Comparison of ENCODE assay signal across 14 cellular contexts in the genomic region with DNA sequence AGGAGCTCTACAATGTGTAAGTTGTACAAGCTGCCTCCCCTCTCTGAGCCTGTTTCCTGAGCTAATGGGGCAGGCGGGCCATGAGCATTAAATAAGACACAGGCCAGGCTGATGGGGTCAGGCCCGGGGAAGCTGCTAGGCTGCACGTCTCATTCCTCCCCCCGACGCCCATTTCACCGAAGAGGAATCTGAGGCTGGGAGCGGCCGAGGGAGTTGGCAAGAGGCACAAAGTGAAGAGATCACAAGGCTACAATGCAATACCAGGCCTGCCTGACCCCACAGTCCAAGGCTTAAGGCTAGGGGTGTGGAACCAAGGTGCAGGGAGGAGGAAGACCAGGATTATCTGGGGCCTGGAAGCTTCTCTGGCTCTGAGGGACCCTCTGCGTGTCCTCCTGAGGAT.
DNase-seq lines count a peak whose midpoint lies in the region; ATAC-seq and TF ChIP-seq lines count a peak whose summit lies in the region.
"Had no signal": no experiment of that assay in that cellular context is flagged by ENCODE, and none has a peak within 500 bp of the region (broad histone marks: within the 10 kb centered on the region; RNA-seq: fewer than 3 reads in every experiment).

No MANE protein-coding gene starts in this region.

- no peak for TF ChIP-seq CTCF in cardiac fibroblast (IDR thresholded peaks at IDR 0.05; ENCODE audit: low read depth, low read length)

- no peak overlapping the region for H3K4me3 ChIP-seq in cardiac fibroblast (replicated peaks in 1 of 2; ENCODE audit: low read depth in 2 of 2, low read length in 2 of 2)
- no peak overlapping the region for H3K4me3 ChIP-seq in subcutaneous abdominal adipose tissue (ENCODE audit: low read depth in 1 of 5, low read length in 5 of 5)
- H3K4me3 ChIP-seq: ovary had no signal

- H3K9ac ChIP-seq in subcutaneous abdominal adipose tissue (ENCODE audit: low read length in 5 of 5), result peak overlapping the region in 3 of 5 donors; percentile 14 to 55 (median 48)

- DNase-seq in GM03348 (ENCODE audit: low spot score) (peak; percentile 68), cardiac fibroblast (ENCODE audit: low read depth in 2 of 2) (peak; percentile 49 to 52), iris pigment epithelial cell (ENCODE audit: low read depth) (peak; percentile 70)
- DNase-seq: activated CD4-positive, alpha-beta T cell treated with anti-CD3 and anti-CD28 coated beads for 1 hour; NCI-H1105 treated with DMSO at 0.1 percent for 48 hours; NCI-H2227 treated with DMSO at 0.1 percent for 48 hours; ovary had no signal

- peak overlapping the region; percentile 81 for H3K27ac ChIP-seq in subcutaneous abdominal adipose tissue (ENCODE audit: low read depth, low read length)
- H3K27ac ChIP-seq: ovary had no signal

- ATAC-seq in GM18502 (IDR thresholded peaks at IDR 0.05; ENCODE audit: poor library complexity, unreplicated experiment), result no peak
- no peak for ATAC-seq in GM18519 (IDR thresholded peaks at IDR 0.05; ENCODE audit: low FRiP score, unreplicated experiment)
- ATAC-seq in HG02571 (IDR thresholded peaks at IDR 0.05; ENCODE audit: unreplicated experiment), result no peak
- no peak for ATAC-seq in HG03457 (IDR thresholded peaks at IDR 0.05; ENCODE audit: unreplicated experiment)
- ATAC-seq: activated naive CD4-positive, alpha-beta T cell treated with anti-CD3 and anti-CD28 coated beads, Interleukin-2, amount 50 U/mL, for 72 hours; esophagus mucosa had no signal

- H3K9me3 ChIP-seq in subcutaneous abdominal adipose tissue (ENCODE audit: control insufficient read depth in 5 of 5, low read length in 5 of 5), result no peaks in the 10 kb centered on the region
- H3K9me3 ChIP-seq: ovary had no signal

- no peaks in the 10 kb centered on the region for H3K27me3 ChIP-seq in subcutaneous abdominal adipose tissue (ENCODE audit: control insufficient read depth in 5 of 5, insufficient read depth in 4 of 5, low read length in 5 of 5)
- H3K27me3 ChIP-seq: ovary had no signal

- H3K36me3 ChIP-seq in subcutaneous abdominal adipose tissue (ENCODE audit: control insufficient read depth in 5 of 5, insufficient read depth in 5 of 5, low read length in 5 of 5), result peaks cover 0 to 75% (median 69%) of the 10 kb centered on the region in 5 donors
- H3K36me3 ChIP-seq: ovary had no signal

- H3K4me1 ChIP-seq in subcutaneous abdominal adipose tissue (ENCODE audit: control insufficient read depth in 5 of 5, insufficient read depth in 5 of 5, low read length in 5 of 5), result peaks cover 19 to 85% (median 73%) of the 10 kb centered on the region in 5 donors
